Comparison of ENCODE assay signal across 2 cellular contexts in the genomic region with DNA sequence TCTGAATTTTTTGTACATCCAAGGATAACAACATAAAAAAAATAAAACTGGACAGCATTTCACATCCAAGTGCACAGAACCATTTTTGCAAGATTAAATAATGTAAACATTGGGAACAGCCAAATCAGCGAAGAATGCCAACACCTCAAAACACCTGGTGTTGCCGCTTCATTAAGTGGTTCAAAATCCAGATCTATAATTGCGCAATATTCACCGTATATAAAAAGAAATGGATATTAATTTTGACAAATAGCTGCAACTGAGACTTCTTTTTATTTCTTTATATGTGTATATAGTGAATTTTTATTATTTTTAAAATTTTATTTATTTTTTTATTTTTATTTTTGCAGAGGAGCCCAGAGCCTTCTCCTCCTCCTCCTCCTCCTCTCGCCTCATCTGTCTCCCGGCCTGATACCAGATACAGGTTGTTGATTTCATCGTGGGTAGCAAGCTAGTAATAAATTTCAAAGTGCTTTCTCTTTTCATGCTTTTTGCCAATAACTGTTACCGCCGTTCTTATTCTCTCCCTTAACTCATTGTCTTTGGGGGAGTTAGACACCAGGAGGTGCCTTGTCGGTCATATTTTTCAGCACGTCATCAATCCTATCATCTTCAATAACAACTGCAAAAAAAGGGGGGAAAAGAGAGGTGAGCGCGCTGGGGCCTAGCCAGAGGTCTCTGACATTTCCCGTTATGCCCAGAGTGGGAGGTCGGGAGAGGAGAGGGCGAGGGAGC.
TF ChIP-seq lines count a peak whose summit lies in the region.

No MANE protein-coding gene starts in this region.

TF ChIP-seq in GM23338, 12 proteins besides CTCF, POLR2A, EP300 and RAD21 (continued from another document):
- TF ChIP-seq, protein P1, sequence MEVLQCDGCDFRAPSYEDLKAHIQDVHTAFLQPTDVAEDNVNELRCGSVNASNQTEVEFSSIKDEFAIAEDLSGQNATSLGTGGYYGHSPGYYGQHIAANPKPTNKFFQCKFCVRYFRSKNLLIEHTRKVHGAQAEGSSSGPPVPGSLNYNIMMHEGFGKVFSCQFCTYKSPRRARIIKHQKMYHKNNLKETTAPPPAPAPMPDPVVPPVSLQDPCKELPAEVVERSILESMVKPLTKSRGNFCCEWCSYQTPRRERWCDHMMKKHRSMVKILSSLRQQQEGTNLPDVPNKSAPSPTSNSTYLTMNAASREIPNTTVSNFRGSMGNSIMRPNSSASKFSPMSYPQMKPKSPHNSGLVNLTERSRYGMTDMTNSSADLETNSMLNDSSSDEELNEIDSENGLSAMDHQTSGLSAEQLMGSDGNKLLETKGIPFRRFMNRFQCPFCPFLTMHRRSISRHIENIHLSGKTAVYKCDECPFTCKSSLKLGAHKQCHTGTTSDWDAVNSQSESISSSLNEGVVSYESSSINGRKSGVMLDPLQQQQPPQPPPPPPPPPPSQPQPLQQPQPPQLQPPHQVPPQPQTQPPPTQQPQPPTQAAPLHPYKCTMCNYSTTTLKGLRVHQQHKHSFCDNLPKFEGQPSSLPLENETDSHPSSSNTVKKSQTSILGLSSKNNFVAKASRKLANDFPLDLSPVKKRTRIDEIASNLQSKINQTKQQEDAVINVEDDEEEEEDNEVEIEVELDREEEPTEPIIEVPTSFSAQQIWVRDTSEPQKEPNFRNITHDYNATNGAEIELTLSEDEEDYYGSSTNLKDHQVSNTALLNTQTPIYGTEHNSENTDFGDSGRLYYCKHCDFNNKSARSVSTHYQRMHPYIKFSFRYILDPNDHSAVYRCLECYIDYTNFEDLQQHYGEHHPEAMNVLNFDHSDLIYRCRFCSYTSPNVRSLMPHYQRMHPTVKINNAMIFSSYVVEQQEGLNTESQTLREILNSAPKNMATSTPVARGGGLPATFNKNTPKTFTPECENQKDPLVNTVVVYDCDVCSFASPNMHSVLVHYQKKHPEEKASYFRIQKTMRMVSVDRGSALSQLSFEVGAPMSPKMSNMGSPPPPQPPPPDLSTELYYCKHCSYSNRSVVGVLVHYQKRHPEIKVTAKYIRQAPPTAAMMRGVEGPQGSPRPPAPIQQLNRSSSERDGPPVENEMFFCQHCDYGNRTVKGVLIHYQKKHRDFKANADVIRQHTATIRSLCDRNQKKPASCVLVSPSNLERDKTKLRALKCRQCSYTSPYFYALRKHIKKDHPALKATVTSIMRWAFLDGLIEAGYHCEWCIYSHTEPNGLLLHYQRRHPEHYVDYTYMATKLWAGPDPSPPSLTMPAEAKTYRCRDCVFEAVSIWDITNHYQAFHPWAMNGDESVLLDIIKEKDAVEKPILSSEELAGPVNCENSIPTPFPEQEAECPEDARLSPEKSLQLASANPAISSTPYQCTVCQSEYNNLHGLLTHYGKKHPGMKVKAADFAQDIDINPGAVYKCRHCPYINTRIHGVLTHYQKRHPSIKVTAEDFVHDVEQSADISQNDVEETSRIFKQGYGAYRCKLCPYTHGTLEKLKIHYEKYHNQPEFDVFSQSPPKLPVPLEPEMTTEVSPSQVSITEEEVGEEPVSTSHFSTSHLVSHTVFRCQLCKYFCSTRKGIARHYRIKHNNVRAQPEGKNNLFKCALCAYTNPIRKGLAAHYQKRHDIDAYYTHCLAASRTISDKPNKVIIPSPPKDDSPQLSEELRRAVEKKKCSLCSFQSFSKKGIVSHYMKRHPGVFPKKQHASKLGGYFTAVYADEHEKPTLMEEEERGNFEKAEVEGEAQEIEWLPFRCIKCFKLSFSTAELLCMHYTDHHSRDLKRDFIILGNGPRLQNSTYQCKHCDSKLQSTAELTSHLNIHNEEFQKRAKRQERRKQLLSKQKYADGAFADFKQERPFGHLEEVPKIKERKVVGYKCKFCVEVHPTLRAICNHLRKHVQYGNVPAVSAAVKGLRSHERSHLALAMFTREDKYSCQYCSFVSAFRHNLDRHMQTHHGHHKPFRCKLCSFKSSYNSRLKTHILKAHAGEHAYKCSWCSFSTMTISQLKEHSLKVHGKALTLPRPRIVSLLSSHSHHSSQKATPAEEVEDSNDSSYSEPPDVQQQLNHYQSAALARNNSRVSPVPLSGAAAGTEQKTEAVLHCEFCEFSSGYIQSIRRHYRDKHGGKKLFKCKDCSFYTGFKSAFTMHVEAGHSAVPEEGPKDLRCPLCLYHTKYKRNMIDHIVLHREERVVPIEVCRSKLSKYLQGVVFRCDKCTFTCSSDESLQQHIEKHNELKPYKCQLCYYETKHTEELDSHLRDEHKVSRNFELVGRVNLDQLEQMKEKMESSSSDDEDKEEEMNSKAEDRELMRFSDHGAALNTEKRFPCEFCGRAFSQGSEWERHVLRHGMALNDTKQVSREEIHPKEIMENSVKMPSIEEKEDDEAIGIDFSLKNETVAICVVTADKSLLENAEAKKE (CRISPR knock-in tag; IDR thresholded peaks at IDR 0.05): no peak
- TF ChIP-seq, protein P2, sequence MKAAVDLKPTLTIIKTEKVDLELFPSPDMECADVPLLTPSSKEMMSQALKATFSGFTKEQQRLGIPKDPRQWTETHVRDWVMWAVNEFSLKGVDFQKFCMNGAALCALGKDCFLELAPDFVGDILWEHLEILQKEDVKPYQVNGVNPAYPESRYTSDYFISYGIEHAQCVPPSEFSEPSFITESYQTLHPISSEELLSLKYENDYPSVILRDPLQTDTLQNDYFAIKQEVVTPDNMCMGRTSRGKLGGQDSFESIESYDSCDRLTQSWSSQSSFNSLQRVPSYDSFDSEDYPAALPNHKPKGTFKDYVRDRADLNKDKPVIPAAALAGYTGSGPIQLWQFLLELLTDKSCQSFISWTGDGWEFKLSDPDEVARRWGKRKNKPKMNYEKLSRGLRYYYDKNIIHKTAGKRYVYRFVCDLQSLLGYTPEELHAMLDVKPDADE (IDR thresholded peaks at IDR 0.05): no peak
- TF ChIP-seq EZH2 (IDR thresholded peaks at IDR 0.05; ENCODE audit: low read depth, unreplicated experiment): no peak
- no peak for TF ChIP-seq STAT1 (IDR thresholded peaks at IDR 0.05; ENCODE audit: unreplicated experiment)
- TF ChIP-seq POLR2AphosphoS5 (IDR thresholded peaks at IDR 0.05; ENCODE audit: low read depth): no peak

TF ChIP-seq in WTC11, 78 proteins besides CTCF, POLR2A, EP300 and RAD21 (continued from another document):
- TF ChIP-seq, protein P3, sequence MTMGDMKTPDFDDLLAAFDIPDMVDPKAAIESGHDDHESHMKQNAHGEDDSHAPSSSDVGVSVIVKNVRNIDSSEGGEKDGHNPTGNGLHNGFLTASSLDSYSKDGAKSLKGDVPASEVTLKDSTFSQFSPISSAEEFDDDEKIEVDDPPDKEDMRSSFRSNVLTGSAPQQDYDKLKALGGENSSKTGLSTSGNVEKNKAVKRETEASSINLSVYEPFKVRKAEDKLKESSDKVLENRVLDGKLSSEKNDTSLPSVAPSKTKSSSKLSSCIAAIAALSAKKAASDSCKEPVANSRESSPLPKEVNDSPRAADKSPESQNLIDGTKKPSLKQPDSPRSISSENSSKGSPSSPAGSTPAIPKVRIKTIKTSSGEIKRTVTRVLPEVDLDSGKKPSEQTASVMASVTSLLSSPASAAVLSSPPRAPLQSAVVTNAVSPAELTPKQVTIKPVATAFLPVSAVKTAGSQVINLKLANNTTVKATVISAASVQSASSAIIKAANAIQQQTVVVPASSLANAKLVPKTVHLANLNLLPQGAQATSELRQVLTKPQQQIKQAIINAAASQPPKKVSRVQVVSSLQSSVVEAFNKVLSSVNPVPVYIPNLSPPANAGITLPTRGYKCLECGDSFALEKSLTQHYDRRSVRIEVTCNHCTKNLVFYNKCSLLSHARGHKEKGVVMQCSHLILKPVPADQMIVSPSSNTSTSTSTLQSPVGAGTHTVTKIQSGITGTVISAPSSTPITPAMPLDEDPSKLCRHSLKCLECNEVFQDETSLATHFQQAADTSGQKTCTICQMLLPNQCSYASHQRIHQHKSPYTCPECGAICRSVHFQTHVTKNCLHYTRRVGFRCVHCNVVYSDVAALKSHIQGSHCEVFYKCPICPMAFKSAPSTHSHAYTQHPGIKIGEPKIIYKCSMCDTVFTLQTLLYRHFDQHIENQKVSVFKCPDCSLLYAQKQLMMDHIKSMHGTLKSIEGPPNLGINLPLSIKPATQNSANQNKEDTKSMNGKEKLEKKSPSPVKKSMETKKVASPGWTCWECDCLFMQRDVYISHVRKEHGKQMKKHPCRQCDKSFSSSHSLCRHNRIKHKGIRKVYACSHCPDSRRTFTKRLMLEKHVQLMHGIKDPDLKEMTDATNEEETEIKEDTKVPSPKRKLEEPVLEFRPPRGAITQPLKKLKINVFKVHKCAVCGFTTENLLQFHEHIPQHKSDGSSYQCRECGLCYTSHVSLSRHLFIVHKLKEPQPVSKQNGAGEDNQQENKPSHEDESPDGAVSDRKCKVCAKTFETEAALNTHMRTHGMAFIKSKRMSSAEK (CRISPR knock-in tag; IDR thresholded peaks at IDR 0.05; ENCODE audit: borderline replicate concordance): no peak
